Comparison of ENCODE assay signal across 12 cellular contexts in the genomic region with DNA sequence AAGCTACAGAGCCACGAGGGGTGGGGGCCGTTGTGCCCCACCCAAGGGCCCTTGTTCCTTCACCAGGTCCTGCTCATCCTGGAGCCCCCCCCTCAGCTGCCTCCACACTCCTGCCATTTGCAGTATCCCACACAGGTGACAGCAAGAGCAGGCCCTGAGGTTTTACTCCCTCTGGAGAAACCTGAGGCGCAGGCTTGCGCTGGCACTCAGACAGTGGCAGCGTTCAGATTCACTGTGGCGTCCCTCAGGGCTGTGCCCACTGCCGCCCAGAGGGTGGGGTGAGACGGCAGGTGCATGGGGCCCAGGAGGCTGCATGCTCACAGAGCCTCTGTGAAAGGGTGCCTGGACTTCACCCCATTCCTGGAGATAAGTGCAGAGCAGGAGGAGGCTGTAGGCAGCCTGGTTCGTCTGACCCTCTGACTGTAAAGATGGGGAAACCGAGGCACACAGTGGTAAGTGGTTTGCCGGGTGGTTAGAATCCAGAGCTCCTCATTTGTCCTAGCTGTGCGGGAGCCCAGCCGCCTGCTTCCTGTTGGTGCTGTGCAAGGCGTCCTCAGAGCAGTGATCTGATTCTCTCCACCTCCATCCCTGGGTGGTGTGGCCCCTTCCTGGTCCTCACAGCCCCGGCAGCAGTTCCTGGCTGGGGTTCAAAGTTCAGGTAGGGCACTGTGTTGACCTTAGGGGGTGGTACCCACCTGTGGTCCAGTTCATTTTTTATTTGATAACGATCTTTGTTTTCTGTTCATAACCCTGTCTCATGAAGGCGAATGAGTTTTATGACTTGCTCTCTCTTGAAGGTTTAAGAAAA. TPM values are rescaled to one million over a fixed set of nuclear protein-coding genes. Genes with fewer than 3 reads are reported as not detected.
A peak's percentile ranks its signal among the peaks of the same experiment; 100 is the strongest.
DNase-seq lines count a peak whose midpoint lies in the region; ATAC-seq and TF ChIP-seq lines count a peak whose summit lies in the region.
"Had no signal": no experiment of that assay in that cellular context is flagged by ENCODE, and none has a peak within 500 bp of the region (broad histone marks: within the 10 kb centered on the region; RNA-seq: fewer than 3 reads in every experiment).

No MANE protein-coding gene starts in this region.

- no CpG with 5 or more reads among the region's 17 CpGs for WGBS in H9 (ENCODE audit: extremely low coverage, insufficient read length, low lambda C conversion rate)

- H3K23ac ChIP-seq in H9 (ENCODE audit: insufficient read length, low read depth, low read length) = no peak overlapping the region

- ATAC-seq in HG03039 (IDR thresholded peaks at IDR 0.05; ENCODE audit: unreplicated experiment) = no peak
- no peak for ATAC-seq in naive thymus-derived CD8-positive, alpha-beta T cell
- ATAC-seq: effector memory CD8-positive, alpha-beta T cell; gastrocnemius medialis had no signal

- peaks cover 20% of the 10 kb centered on the region for H3K27me3 Mint-ChIP-seq in H9 (ENCODE audit: low read depth)
- no peaks in the 10 kb centered on the region for H3K27me3 Mint-ChIP-seq in brain
- H3K27me3 Mint-ChIP-seq in nephron (ENCODE audit: low read depth) = peaks cover 30% of the 10 kb centered on the region
- peaks cover 11 to 41% (median 16%) of the 10 kb centered on the region in 5 donors for H3K27me3 Mint-ChIP-seq in naive thymus-derived CD8-positive, alpha-beta T cell

- no peak overlapping the region for H2BK5ac ChIP-seq in H9 (ENCODE audit: insufficient read length, low read length)

- H3K4me1 ChIP-seq in H9 (ENCODE audit: insufficient read depth, low read length) = no peaks in the 10 kb centered on the region

- no peak for TF ChIP-seq CTCF in H9 (conservative IDR thresholded peaks at IDR 0.05)
- TF ChIP-seq CTCF in brain (conservative IDR thresholded peaks at IDR 0.05) = no peak
- no peak for TF ChIP-seq CTCF in nephron (IDR thresholded peaks at IDR 0.05; ENCODE audit: unreplicated experiment in 3 of 3)

- no peak overlapping the region for H2BK20ac ChIP-seq in H9 (ENCODE audit: low read depth, low read length, poor library complexity, severe bottlenecking)

- no peak overlapping the region for H3K9ac ChIP-seq in H9 (ENCODE audit: extremely low read depth, insufficient read length, low read length)

- no peak overlapping the region for H2AFZ ChIP-seq in H9 (ENCODE audit: low read length)

- H4K8ac ChIP-seq in H9 (replicated peaks; ENCODE audit: insufficient read length, low read depth, low read length) = no peak overlapping the region

- no peak overlapping the region for H2BK12ac ChIP-seq in H9 (ENCODE audit: insufficient read length, low read depth, low read length)

- H3K9me3 Mint-ChIP-seq in H9 (peaks cover 0 to under 1% of the 10 kb centered on the region in 2 experiments; a peak in 1 of 5 replicates), brain (peaks cover 0 to 4% (median 2%) of the 10 kb centered on the region in 5 experiments), nephron (no peaks in the 10 kb centered on the region)
- H3K9me3 Mint-ChIP-seq in naive thymus-derived CD8-positive, alpha-beta T cell = peaks cover 0 to 9% (median 0%) of the 10 kb centered on the region in 9 donors
- H3K9me3 Mint-ChIP-seq: activated CD4-positive, alpha-beta T cell treated with anti-CD3 and anti-CD28 coated beads, Interleukin-2, amount 10 ng/mL, durations not matched to agents 24 days and 14 days; effector memory CD8-positive, alpha-beta T cell had no signal

- H3K27me3 ChIP-seq in H9 (ENCODE audit: insufficient read depth, low read length) = no peaks in the 10 kb centered on the region

- peak; percentile 82 for DNase-seq in COLO668 (lab: John Stamatoyannopoulos, UW; ENCODE audit: unreplicated experiment)
- DNase-seq in H9 = no peak
- DNase-seq in glomerular visceral epithelial cell (ENCODE audit: extremely low spot score) = no peak
- no peak for DNase-seq in NCI-H2081 (lab: John Stamatoyannopoulos, UW)
- no peak for DNase-seq in naive thymus-derived CD8-positive, alpha-beta T cell
- DNase-seq: activated CD4-positive, alpha-beta T cell treated with anti-CD3 and anti-CD28 coated beads, Interleukin-2, amount 10 ng/mL, durations not matched to agents 24 days and 14 days; effector memory CD8-positive, alpha-beta T cell; gastrocnemius medialis had no signal

- H3K4me1 Mint-ChIP-seq in H9 (peaks cover 6 to 7% of the 10 kb centered on the region in 2 experiments), brain (peaks cover 22% of the 10 kb centered on the region), nephron (peaks cover 5% of the 10 kb centered on the region)
- peaks cover 0 to 11% (median 6%) of the 10 kb centered on the region in 4 donors for H3K4me1 Mint-ChIP-seq in naive thymus-derived CD8-positive, alpha-beta T cell

- H3T11ph ChIP-seq in H9 (ENCODE audit: low read length) = no peak overlapping the region

- H3K27ac Mint-ChIP-seq in H9 = no peak overlapping the region
- H3K27ac Mint-ChIP-seq in brain = peak overlapping the region in 2 of 5 experiments; percentile 73 to 95
- no peak overlapping the region for H3K27ac Mint-ChIP-seq in nephron
- H3K27ac Mint-ChIP-seq in naive thymus-derived CD8-positive, alpha-beta T cell = no peak overlapping the region
- H3K27ac Mint-ChIP-seq: activated CD4-positive, alpha-beta T cell treated with anti-CD3 and anti-CD28 coated beads, Interleukin-2, amount 10 ng/mL, durations not matched to agents 24 days and 14 days; effector memory CD8-positive, alpha-beta T cell had no signal

- H3K36me3 Mint-ChIP-seq in H9 (ENCODE audit: insufficient read depth in 1 of 3, low read depth in 3 of 3) = peaks cover 5 to 12% (median 10%) of the 10 kb centered on the region in 3 experiments
- H3K36me3 Mint-ChIP-seq in brain = peaks cover 28% of the 10 kb centered on the region
- peaks cover 2% of the 10 kb centered on the region for H3K36me3 Mint-ChIP-seq in nephron (ENCODE audit: low read depth)
- no peaks in the 10 kb centered on the region for H3K36me3 Mint-ChIP-seq in naive thymus-derived CD8-positive, alpha-beta T cell

- H3K4me3 Mint-ChIP-seq in H9 = peak overlapping the region; percentile 22 to 67; a peak in 3 of 5 replicates
- peak overlapping the region; percentile 58 to 92 (median 86) for H3K4me3 Mint-ChIP-seq in brain
- peak overlapping the region; percentile 66 to 80 (median 75) for H3K4me3 Mint-ChIP-seq in nephron
- H3K4me3 Mint-ChIP-seq in naive thymus-derived CD8-positive, alpha-beta T cell = peak overlapping the region in 4 of 10 donors; percentile 14 to 59 (median 46)

- H3K79me1 ChIP-seq in H9 (ENCODE audit: insufficient read depth, low read depth, low read length, poor library complexity, severe bottlenecking) = no peaks in the 10 kb centered on the region

- H3K79me2 ChIP-seq in H9 (ENCODE audit: insufficient read depth, low read length) = no peaks in the 10 kb centered on the region

- H3K9me3 ChIP-seq in H9 (ENCODE audit: control insufficient read depth, low read depth, low read length) = no peaks in the 10 kb centered on the region
- H3K9me3 ChIP-seq: gastrocnemius medialis, thoracic aorta had no signal

- H3K23me2 ChIP-seq in H9 (ENCODE audit: insufficient read length, low read depth, low read length, poor library complexity, severe bottlenecking) = peaks cover 4% of the 10 kb centered on the region

- no peak overlapping the region for H3K18ac ChIP-seq in H9 (ENCODE audit: insufficient read length, low read depth, low read length)

- no peak overlapping the region for H4K5ac ChIP-seq in H9 (ENCODE audit: insufficient read length, low read depth, low read length)

- no peak overlapping the region for H3K4me2 ChIP-seq in H9 (ENCODE audit: insufficient read depth, insufficient read length, low read length)

- no peak overlapping the region for H3K14ac ChIP-seq in H9 (ENCODE audit: insufficient read depth, low read length)

- H4K20me1 ChIP-seq in H9 (ENCODE audit: control insufficient read depth, insufficient read depth, insufficient read length) = no peaks in the 10 kb centered on the region

- no peak overlapping the region for H2BK15ac ChIP-seq in H9 (ENCODE audit: low read depth, low read length)

- H4K91ac ChIP-seq in H9 (ENCODE audit: insufficient read length, low read depth, low read length) = no peak overlapping the region

- no peak overlapping the region for H2AK5ac ChIP-seq in H9 (ENCODE audit: insufficient read length, low read length)

- POLR2A ChIA-PET in naive thymus-derived CD8-positive, alpha-beta T cell (lab: Charles Lee) = interaction anchor here (0.6 to 1.0 kb wide), 3 partner anchors 8 to 33 kb away, joined by 3 read pairs; no protein-coding TSS in a partner anchor

- H3K56ac ChIP-seq in H9 (ENCODE audit: insufficient read length, low read depth, low read length) = no peak overlapping the region

- H3K27ac ChIP-seq in H9 (ENCODE audit: insufficient read length, low read depth, low read length) = no peak overlapping the region
- H3K27ac ChIP-seq: gastrocnemius medialis, thoracic aorta had no signal

- H2BK120ac ChIP-seq in H9 (ENCODE audit: low read depth, low read length, poor library complexity, severe bottlenecking) = no peak overlapping the region

- no peak overlapping the region for H3K4ac ChIP-seq in H9 (ENCODE audit: low read depth, low read length)

RNA-seq across cellular contexts. Expression of a gene that starts 1.6 kb away (rescaled TPM):
- 6.7 and 6.9 TPM in 2 replicates for total RNA-seq in H9 (2021)
- 14.9 TPM for polyA plus RNA-seq in brain (ENCODE audit: insufficient read depth, low read depth, low replicate concordance)
- 1 to 10 TPM; 1.0 to 2.3 TPM for total RNA-seq in naive thymus-derived CD8-positive, alpha-beta T cell
- under 1 TPM in 1 of 3 donors, not detected in 2; 0.16 TPM for polyA plus RNA-seq in naive thymus-derived CD8-positive, alpha-beta T cell

RNA-seq across cellular contexts. Expression of a gene that starts 13.4 kb away (rescaled TPM):
- total RNA-seq in H9 (2021) = 84.3 and 106 TPM in 2 replicates
- 22.1 TPM for polyA plus RNA-seq in brain (ENCODE audit: insufficient read depth, low read depth, low replicate concordance)
- 1 to 10 TPM; 3.7 to 6.1 TPM for total RNA-seq in naive thymus-derived CD8-positive, alpha-beta T cell
- polyA plus RNA-seq in naive thymus-derived CD8-positive, alpha-beta T cell = 1 to 10 TPM in 2 of 3 donors, under 1 TPM in 1; 0.98 to 7.4 (median 1.5) TPM

RNA-seq across cellular contexts. Expression of a gene that starts 43.6 kb away (rescaled TPM):
- total RNA-seq in H9 (2021) = 109 and 124 TPM in 2 replicates
- polyA plus RNA-seq in brain (ENCODE audit: insufficient read depth, low read depth, low replicate concordance) = 137 TPM
- 100 to 1,000 TPM; 260 to 294 TPM for total RNA-seq in naive thymus-derived CD8-positive, alpha-beta T cell
- polyA plus RNA-seq in naive thymus-derived CD8-positive, alpha-beta T cell = 100 to 1,000 TPM in 1 of 3 donors, 10 to 100 TPM in 2; 86.8 to 107 (median 95.4) TPM

Comparison
In these comparisons a context has a peak if more than half of its experiments do, and no peak if none do; other contexts are left out.
1. RNA of a gene that starts 13.4 kb away (total RNA-seq): 84.3 to 106 TPM in H9; 3.7 to 6.1 TPM in naive thymus-derived CD8-positive, alpha-beta T cell; every median in the first group is over 10 times any median in the second.